ENCODE assay signal across 10 cellular contexts in the genomic region with DNA sequence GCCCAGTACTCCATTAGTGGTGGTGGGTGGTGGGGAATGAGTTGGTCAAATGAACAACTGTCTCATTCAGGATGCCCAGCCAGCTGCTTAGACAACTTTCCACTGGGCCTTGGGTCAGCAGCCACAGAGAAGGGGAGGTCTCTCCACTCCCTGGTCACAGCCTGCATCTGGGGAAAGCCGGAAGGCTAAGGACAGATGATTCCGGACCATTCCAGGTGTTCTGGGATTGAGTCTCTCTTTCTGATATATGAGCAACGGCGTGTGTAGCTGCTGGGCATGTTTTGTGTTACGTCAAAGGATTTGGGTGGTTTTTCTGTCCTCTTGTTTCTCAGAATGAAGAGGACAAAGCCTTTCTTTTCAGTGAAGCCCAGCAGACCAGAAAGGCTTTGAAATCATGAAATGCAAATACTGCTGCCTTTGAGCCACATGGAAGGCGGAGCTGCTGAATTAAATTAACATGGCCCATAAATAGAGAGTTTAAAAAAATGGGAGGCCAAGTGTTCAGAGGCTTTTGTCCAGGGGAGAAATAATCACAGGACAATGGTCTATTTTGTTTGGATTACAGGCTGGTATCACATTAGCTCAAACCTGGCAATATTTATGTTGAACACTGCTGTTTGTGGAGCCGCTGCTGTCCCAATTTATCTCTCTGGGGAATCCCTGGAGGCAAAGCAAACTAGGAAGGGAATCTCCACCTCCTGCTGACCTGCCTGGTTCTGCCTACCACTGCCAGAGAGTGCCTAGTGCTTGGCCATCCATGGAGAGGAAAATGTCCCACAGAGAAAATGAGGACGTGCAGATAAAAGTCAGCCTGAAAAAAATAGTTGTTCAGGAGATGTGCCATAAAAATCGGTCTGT.
DNase-seq lines count a peak whose midpoint lies in the region; ATAC-seq, FAIRE-seq and TF ChIP-seq lines count a peak whose summit lies in the region.
"Had no signal": no experiment of that assay in that cellular context is flagged by ENCODE, and none has a peak within 500 bp of the region (broad histone marks: within the 10 kb centered on the region; RNA-seq: fewer than 3 reads in every experiment).

No MANE protein-coding gene starts in this region.

- no peak overlapping the region for H3K4ac ChIP-seq in H9 (ENCODE audit: low read depth, low read length)

- H3K4me3 ChIP-seq in HUES48 (ENCODE audit: low read depth, low read length) (no peak overlapping the region), MM.1S (ENCODE audit: low read length) (no peak overlapping the region)

- H3T11ph ChIP-seq in H9 (ENCODE audit: low read length) = no peak overlapping the region

- DNase-seq in GM12892 (ENCODE audit: insufficient read length) = peak; percentile 16
- peak in 42 of 51 donors; percentile 14 to 90 (median 49) for DNase-seq in hypothalamus (lab: John Stamatoyannopoulos, UW)
- DNase-seq in H9 = no peak
- DNase-seq in OCI-M2 (lab: John Stamatoyannopoulos, UW; ENCODE audit: unreplicated experiment) = no peak
- no peak for DNase-seq in T-helper 2 cell treated with Interferon-gamma antibody and Interleukin-4, amounts not matched to agents 5 μg/mL and 100 μg/mL, for 36 hours (ENCODE audit: low spot score)
- DNase-seq in MM.1S = no peak
- DNase-seq: activated B cell treated with CpG ODN at 0.5 μM for 24 hours had no signal

- no peak overlapping the region for H2BK5ac ChIP-seq in H9 (ENCODE audit: insufficient read length, low read length)

- H3K4me1 Mint-ChIP-seq in H9 = peaks cover 17 to 18% of the 10 kb centered on the region in 2 experiments
- H3K4me1 Mint-ChIP-seq in T-helper 2 cell treated with Interferon-gamma antibody and Interleukin-4, amounts not matched to agents 5 μg/mL and 100 μg/mL, for 36 hours (ENCODE audit: low read depth) = no peaks in the 10 kb centered on the region
- H3K4me1 Mint-ChIP-seq: activated B cell treated with CpG ODN at 0.5 μM for 24 hours had no signal

- H3K4me2 ChIP-seq in H9 (ENCODE audit: insufficient read depth, insufficient read length, low read length) = no peak overlapping the region
- no peak overlapping the region for H3K4me2 ChIP-seq in MM.1S (ENCODE audit: low read depth, low read length)

- no peaks in the 10 kb centered on the region for H3K36me3 Mint-ChIP-seq in H9 (ENCODE audit: insufficient read depth in 1 of 3, low read depth in 3 of 3)
- no peaks in the 10 kb centered on the region for H3K36me3 Mint-ChIP-seq in T-helper 2 cell treated with Interferon-gamma antibody and Interleukin-4, amounts not matched to agents 5 μg/mL and 100 μg/mL, for 36 hours (ENCODE audit: low read depth)

- H3K9me3 ChIP-seq in HUES48 (ENCODE audit: control insufficient read depth, insufficient read depth, low read length) = no peaks in the 10 kb centered on the region
- no peaks in the 10 kb centered on the region for H3K9me3 ChIP-seq in H9 (ENCODE audit: control insufficient read depth, low read depth, low read length)
- no peaks in the 10 kb centered on the region for H3K9me3 ChIP-seq in MM.1S (replicated peaks; ENCODE audit: insufficient read depth, low read length)

- no peak overlapping the region for H3K14ac ChIP-seq in H9 (ENCODE audit: insufficient read depth, low read length)

- H3K9me2 ChIP-seq in MM.1S (replicated peaks; ENCODE audit: insufficient read depth, low read length) = no peaks in the 10 kb centered on the region

- no peak overlapping the region for H4K5ac ChIP-seq in H9 (ENCODE audit: insufficient read length, low read depth, low read length)

- no peak overlapping the region for H2BK120ac ChIP-seq in H9 (ENCODE audit: low read depth, low read length, poor library complexity, severe bottlenecking)

- H3K36me3 ChIP-seq in HUES48 (ENCODE audit: control insufficient read depth, insufficient read depth, low read length) (no peaks in the 10 kb centered on the region), MM.1S (replicated peaks; ENCODE audit: insufficient read depth, low read length) (no peaks in the 10 kb centered on the region)

- peak; percentile 91 for ATAC-seq in GM21529 (IDR thresholded peaks at IDR 0.05; ENCODE audit: unreplicated experiment)

- H3K79me1 ChIP-seq in H9 (ENCODE audit: insufficient read depth, low read depth, low read length, poor library complexity, severe bottlenecking) = no peaks in the 10 kb centered on the region

- H2BK15ac ChIP-seq in H9 (ENCODE audit: low read depth, low read length) = no peak overlapping the region

- no peaks in the 10 kb centered on the region; the same call in none of the 2 replicates for H3K27me3 Mint-ChIP-seq in H9 (ENCODE audit: low read depth)
- peaks cover 6% of the 10 kb centered on the region for H3K27me3 Mint-ChIP-seq in T-helper 2 cell treated with Interferon-gamma antibody and Interleukin-4, amounts not matched to agents 5 μg/mL and 100 μg/mL, for 36 hours (ENCODE audit: low read depth)

- no peak overlapping the region for H2AK5ac ChIP-seq in H9 (ENCODE audit: insufficient read length, low read length)

- no peaks in the 10 kb centered on the region for H3F3A ChIP-seq in MM.1S (ENCODE audit: insufficient read depth, low read length)

- H4K8ac ChIP-seq in H9 (replicated peaks; ENCODE audit: insufficient read length, low read depth, low read length) = no peak overlapping the region

- no peak overlapping the region for H3K9ac ChIP-seq in HUES48 (ENCODE audit: low read depth, low read length)
- H3K9ac ChIP-seq in H9 (ENCODE audit: extremely low read depth, insufficient read length, low read length) = no peak overlapping the region
- H3K9ac ChIP-seq in MM.1S (ENCODE audit: low read length) = no peak overlapping the region

- H3K9me3 Mint-ChIP-seq in H9 = no peaks in the 10 kb centered on the region
- no peaks in the 10 kb centered on the region for H3K9me3 Mint-ChIP-seq in T-helper 2 cell treated with Interferon-gamma antibody and Interleukin-4, amounts not matched to agents 5 μg/mL and 100 μg/mL, for 36 hours
- H3K9me3 Mint-ChIP-seq: activated B cell treated with CpG ODN at 0.5 μM for 24 hours had no signal

- no peak overlapping the region for H2BK20ac ChIP-seq in H9 (ENCODE audit: low read depth, low read length, poor library complexity, severe bottlenecking)

- TF ChIP-seq POLR2A in GM12892 (IDR thresholded peaks at IDR 0.05; ENCODE audit: low read depth, low read length) = no peak

- H3K27ac ChIP-seq in HUES48 (ENCODE audit: low read depth, low read length) (peak overlapping the region; percentile 30), H9 (ENCODE audit: insufficient read length, low read depth, low read length) (no peak overlapping the region), MM.1S (ENCODE audit: low read length) (no peak overlapping the region)

- no peak overlapping the region for H3K18ac ChIP-seq in H9 (ENCODE audit: insufficient read length, low read depth, low read length)

- TF ChIP-seq CTCF in H9 (conservative IDR thresholded peaks at IDR 0.05) (no peak), MM.1S (IDR thresholded peaks at IDR 0.05; ENCODE audit: low read length) (no peak)

- H4K20me1 ChIP-seq in H9 (ENCODE audit: control insufficient read depth, insufficient read depth, insufficient read length) (no peaks in the 10 kb centered on the region), MM.1S (ENCODE audit: insufficient read depth, low read length) (no peaks in the 10 kb centered on the region)

- no CpG with 5 or more reads among the region's 9 CpGs for WGBS in H9 (ENCODE audit: extremely low coverage, insufficient read length, low lambda C conversion rate)

- no peak overlapping the region for H2BK12ac ChIP-seq in H9 (ENCODE audit: insufficient read length, low read depth, low read length)

- FAIRE-seq in GM12892 (lab: Jason Lieb, UNC) = peak; percentile 91
- FAIRE-seq: colon had no signal

- H3K27ac Mint-ChIP-seq in H9 = no peak overlapping the region
- no peak overlapping the region for H3K27ac Mint-ChIP-seq in T-helper 2 cell treated with Interferon-gamma antibody and Interleukin-4, amounts not matched to agents 5 μg/mL and 100 μg/mL, for 36 hours
- H3K27ac Mint-ChIP-seq: activated B cell treated with CpG ODN at 0.5 μM for 24 hours had no signal

- H3K79me2 ChIP-seq in H9 (ENCODE audit: insufficient read depth, low read length) (no peaks in the 10 kb centered on the region), MM.1S (ENCODE audit: low read length) (peaks cover 43% of the 10 kb centered on the region)

- H4K91ac ChIP-seq in H9 (ENCODE audit: insufficient read length, low read depth, low read length) = no peak overlapping the region

- H3K4me1 ChIP-seq in HUES48 (ENCODE audit: control insufficient read depth, insufficient read depth, low read length) (peaks cover 16% of the 10 kb centered on the region), H9 (ENCODE audit: insufficient read depth, low read length) (0 out of 2 replicates have a peak, but pooled peaks cover 2% of the 10 kb centered on the region), MM.1S (ENCODE audit: low read length) (no peaks in the 10 kb centered on the region)

- no peaks in the 10 kb centered on the region for H3K27me3 ChIP-seq in HUES48 (ENCODE audit: control insufficient read depth, insufficient read depth, low read length)
- no peaks in the 10 kb centered on the region for H3K27me3 ChIP-seq in H9 (ENCODE audit: insufficient read depth, low read length)
- no peaks in the 10 kb centered on the region for H3K27me3 ChIP-seq in MM.1S (replicated peaks; ENCODE audit: insufficient read depth, low read length)

- H3K23me2 ChIP-seq in H9 (ENCODE audit: insufficient read length, low read depth, low read length, poor library complexity, severe bottlenecking) = no peaks in the 10 kb centered on the region

- H3K23ac ChIP-seq in H9 (ENCODE audit: insufficient read length, low read depth, low read length) = no peak overlapping the region

- H3K56ac ChIP-seq in H9 (ENCODE audit: insufficient read length, low read depth, low read length) = no peak overlapping the region

- no peak overlapping the region for H3K4me3 Mint-ChIP-seq in H9
- no peak overlapping the region for H3K4me3 Mint-ChIP-seq in T-helper 2 cell treated with Interferon-gamma antibody and Interleukin-4, amounts not matched to agents 5 μg/mL and 100 μg/mL, for 36 hours
- H3K4me3 Mint-ChIP-seq: activated B cell treated with CpG ODN at 0.5 μM for 24 hours had no signal

- no peak overlapping the region for H2AFZ ChIP-seq in H9 (ENCODE audit: low read length)
- H2AFZ ChIP-seq in MM.1S (ENCODE audit: low read length) = no peak overlapping the region

Comparison
In these comparisons a context has a peak if more than half of its experiments do, and no peak if none do; other contexts are left out.
1. DNase-seq: peak in GM12892 (single experiment) and hypothalamus (42 of 51); none in H9 (single experiment), OCI-M2 (single experiment), T-helper 2 cell treated with Interferon-gamma antibody and Interleukin-4, amounts not matched to agents 5 μg/mL and 100 μg/mL, for 36 hours (single experiment) and MM.1S (single experiment).